In genomic region chr7:105830405-105831218, GRCh38 we compare ENCODE assay signal across 8 cellular contexts. TPM values are rescaled to one million over a fixed set of nuclear protein-coding genes. Genes with fewer than 3 reads are reported as not detected.
A peak's percentile ranks its signal among the peaks of the same experiment; 100 is the strongest.
DNase-seq lines count a peak whose midpoint lies in the region; ATAC-seq and TF ChIP-seq lines count a peak whose summit lies in the region.

No MANE protein-coding gene starts in this region.

- CTCF ChIA-PET in HEK293T (lab: Yijun Ruan, JAX): no interaction called here

- no peak for ATAC-seq in GM19328 (IDR thresholded peaks at IDR 0.05; ENCODE audit: unreplicated experiment)

- DNase-seq in HEK293T (ENCODE audit: extremely low spot score) (no peak), T1000 (lab: John Stamatoyannopoulos, UW) (peak; percentile 28), foreskin melanocyte (peak; percentile 87), stromal cell of bone marrow (ENCODE audit: low read depth) (peak; percentile 89), occipital lobe (lab: John Stamatoyannopoulos, UW) (no peak), activated gamma-delta T cell treated with Interleukin-2 at 50 U/mL for 16 hours (no peak)
- no peak for DNase-seq in activated naive CD4-positive, alpha-beta T cell treated with anti-CD3 and anti-CD28 coated beads, Interleukin-2, amount 50 U/mL, for 16 hours

- POLR2A ChIA-PET in HEK293T (lab: Yijun Ruan, JAX): no interaction called here

TF ChIP-seq in HEK293T, 16 proteins besides CTCF, POLR2A, EP300 and RAD21:
- TF ChIP-seq ELF4 (IDR thresholded peaks at IDR 0.05) (no peak), PKNOX1 (IDR thresholded peaks at IDR 0.05) (peak; percentile 16; the same call in 1 of the 2 replicates)

RNA-seq across cellular contexts. Expression of gene ATXN7L1, which starts 45.8 kb away (rescaled TPM):
- 12.3 TPM for total RNA-seq in occipital lobe

Comparison
In these comparisons a context has a peak if more than half of its experiments do, and no peak if none do; other contexts are left out.
1. DNase-seq: peak in T1000 (single experiment), foreskin melanocyte (single experiment) and stromal cell of bone marrow (single experiment); none in HEK293T (single experiment), occipital lobe (single experiment), activated gamma-delta T cell treated with Interleukin-2 at 50 U/mL for 16 hours (single experiment) and activated naive CD4-positive, alpha-beta T cell treated with anti-CD3 and anti-CD28 coated beads, Interleukin-2, amount 50 U/mL, for 16 hours (single experiment).